In the genomic region with DNA sequence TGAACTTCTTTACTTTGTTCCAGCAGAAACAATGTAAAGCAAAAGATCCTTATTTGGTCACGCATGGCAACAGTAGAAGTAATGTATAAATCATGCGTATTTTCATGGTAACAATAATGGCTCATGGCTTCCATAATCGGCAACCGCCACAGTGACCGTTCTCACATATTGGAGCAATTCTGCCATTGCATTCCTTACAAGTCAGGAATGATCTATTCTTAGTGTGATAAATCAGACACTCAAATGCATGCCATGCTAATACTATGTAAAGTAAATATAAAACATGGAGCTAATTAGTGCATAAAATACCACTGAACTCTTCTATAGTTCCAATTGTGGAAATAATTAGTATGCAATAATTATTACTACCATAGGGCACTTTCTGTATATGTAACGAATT, we compare ENCODE assay signal across 26 cellular contexts. TPM values are rescaled to one million over a fixed set of nuclear protein-coding genes. Genes with fewer than 3 reads are reported as not detected.
"Had no signal": no experiment of that assay in that cellular context is flagged by ENCODE, and none has a peak within 500 bp of the region (broad histone marks: within the 10 kb centered on the region; RNA-seq: fewer than 3 reads in every experiment).

No MANE protein-coding gene starts in this region.

- H3K27me3 ChIP-seq: testis, thyroid gland, uterus, vagina had no signal

- H3K36me3 ChIP-seq: stomach, suprapubic skin, thoracic aorta, thyroid gland, tibial artery, tibial nerve, transverse colon, upper lobe of left lung, uterus, vagina had no signal

- H3K4me3 ChIP-seq: stomach, suprapubic skin, testis, thoracic aorta, thyroid gland, tibial artery, tibial nerve, transverse colon, upper lobe of left lung, uterus, vagina had no signal

- H3K4me1 ChIP-seq: stomach, testis, thyroid gland, tibial artery, tibial nerve, transverse colon, upper lobe of left lung, uterus had no signal

- DNase-seq: stimulated activated CD4-positive, alpha-beta T cell treated with anti-CD3 and anti-CD28 coated beads, Interleukin-2, amount 100 ng/mL, for 48 hours; stimulated activated CD4-positive, alpha-beta T cell treated with anti-CD3 and anti-CD28 coated beads, Interleukin-4, amount 100 ng/mL, for 1 hour; stimulated activated CD4-positive, alpha-beta T cell treated with anti-CD3 and anti-CD28 coated beads, Interleukin-4, amount 100 ng/mL, for 24 hours; stimulated activated CD4-positive, alpha-beta T cell treated with anti-CD3 and anti-CD28 coated beads, Interleukin-4, amount 100 ng/mL, for 4 hours; stimulated activated CD8-positive, alpha-beta memory T cell treated with anti-CD3 and anti-CD28 coated beads, Interleukin-4, amount 100 ng/mL, for 48 hours; stimulated activated naive B cell treated with anti-CD40 and anti-IgM and Interleukin-4, amounts not matched to agents 10 μg/mL and 1 μg/mL and 100 μg/mL, for 72 hours; stimulated activated naive CD4-positive, alpha-beta T cell; stimulated activated naive CD4-positive, alpha-beta T cell treated with Interleukin-2 at 50 U/mL for 16 hours; stimulated activated naive CD8-positive, alpha-beta T cell treated with anti-CD3 and anti-CD28 coated beads, Interleukin-15, amount 100 ng/mL, for 72 hours; stimulated activated naive CD8-positive, alpha-beta T cell treated with anti-CD3 and anti-CD28 coated beads, Interleukin-15, Interleukin-2, amounts not matched to agents 100 U/mL and 50 U/mL, for 24 hours; stomach; substantia nigra; testis; thyroid gland; tibial artery; transverse colon; trophoblast cell; upper lobe of left lung; uterus had no signal

- ATAC-seq: stimulated activated effector memory CD8-positive, alpha-beta T cell treated with anti-CD3 and anti-CD28 coated beads, Interleukin-12 subunit alpha, Interleukin-12 subunit beta, amount 100 ng/mL, for 72 hours; stimulated activated memory B cell treated with anti-CD40 and anti-IgM and Interleukin-4, amounts not matched to agents 10 μg/mL and 1 μg/mL and 100 μg/mL, for 72 hours; stimulated activated naive B cell treated with anti-CD40 and anti-IgM and Interleukin-4, amounts not matched to agents 10 μg/mL and 1 μg/mL and 100 μg/mL, for 72 hours; stimulated activated naive CD8-positive, alpha-beta T cell treated with anti-CD3 and anti-CD28 coated beads, Interleukin-15, amount 100 ng/mL, for 72 hours; stimulated activated naive CD8-positive, alpha-beta T cell treated with anti-CD3 and anti-CD28 coated beads, Interleukin-15, Interleukin-2, amounts not matched to agents 100 U/mL and 50 U/mL, for 24 hours had no signal

- H3K9me3 ChIP-seq: suprapubic skin, testis, thoracic aorta, thyroid gland, transverse colon, upper lobe of left lung, uterus, vagina had no signal

- H3K27ac ChIP-seq: stomach, suprapubic skin, testis, thoracic aorta, thyroid gland, tibial artery, tibial nerve, transverse colon, upper lobe of left lung, uterus, vagina had no signal

RNA-seq across cellular contexts. Expression of a gene that starts 13.5 kb away (rescaled TPM):
- total RNA-seq: thoracic aorta, transverse colon, ureter had no signal
